12 cellular contexts compared by ENCODE assay signal in genomic region chr5:6753851-6754250, GRCh38.
"Had no signal": no experiment of that assay in that cellular context is flagged by ENCODE, and none has a peak within 500 bp of the region (broad histone marks: within the 10 kb centered on the region; RNA-seq: fewer than 3 reads in every experiment).

No MANE protein-coding gene starts in this region.

- H3K4me1 Mint-ChIP-seq: neural progenitor cell had no signal

- DNase-seq: activated naive CD8-positive, alpha-beta T cell treated with anti-CD3 and anti-CD28 coated beads for 36 hours; activated T-cell treated with anti-CD3 and anti-CD28 coated beads, Interleukin-2, amount 50 U/mL, for 48 hours; left lung; mesenchymal stem cell; retina; T-helper 1 cell; upper lobe of left lung had no signal

- H3K9me3 Mint-ChIP-seq: activated naive CD8-positive, alpha-beta T cell treated with anti-CD3 and anti-CD28 coated beads for 36 hours; neural progenitor cell; stimulated activated effector memory CD8-positive, alpha-beta T cell treated with anti-CD3 and anti-CD28 coated beads, Interleukin-12 subunit alpha, Interleukin-12 subunit beta, amount 100 ng/mL, for 72 hours; WTC11 had no signal

- H3K27ac Mint-ChIP-seq: activated naive CD8-positive, alpha-beta T cell treated with anti-CD3 and anti-CD28 coated beads for 36 hours; neural progenitor cell; stimulated activated effector memory CD8-positive, alpha-beta T cell treated with anti-CD3 and anti-CD28 coated beads, Interleukin-12 subunit alpha, Interleukin-12 subunit beta, amount 100 ng/mL, for 72 hours; WTC11 had no signal

- ATAC-seq: left lung; pancreas; Right ventricle myocardium inferior; stimulated activated effector memory CD8-positive, alpha-beta T cell treated with anti-CD3 and anti-CD28 coated beads, Interleukin-12 subunit alpha, Interleukin-12 subunit beta, amount 100 ng/mL, for 72 hours; WTC11 had no signal

- H3K27me3 Mint-ChIP-seq: activated naive CD8-positive, alpha-beta T cell treated with anti-CD3 and anti-CD28 coated beads for 36 hours had no signal

- H3K4me3 Mint-ChIP-seq: activated naive CD8-positive, alpha-beta T cell treated with anti-CD3 and anti-CD28 coated beads for 36 hours; neural progenitor cell; stimulated activated effector memory CD8-positive, alpha-beta T cell treated with anti-CD3 and anti-CD28 coated beads, Interleukin-12 subunit alpha, Interleukin-12 subunit beta, amount 100 ng/mL, for 72 hours; WTC11 had no signal
